12 cellular contexts compared by ENCODE assay signal in the genomic region with DNA sequence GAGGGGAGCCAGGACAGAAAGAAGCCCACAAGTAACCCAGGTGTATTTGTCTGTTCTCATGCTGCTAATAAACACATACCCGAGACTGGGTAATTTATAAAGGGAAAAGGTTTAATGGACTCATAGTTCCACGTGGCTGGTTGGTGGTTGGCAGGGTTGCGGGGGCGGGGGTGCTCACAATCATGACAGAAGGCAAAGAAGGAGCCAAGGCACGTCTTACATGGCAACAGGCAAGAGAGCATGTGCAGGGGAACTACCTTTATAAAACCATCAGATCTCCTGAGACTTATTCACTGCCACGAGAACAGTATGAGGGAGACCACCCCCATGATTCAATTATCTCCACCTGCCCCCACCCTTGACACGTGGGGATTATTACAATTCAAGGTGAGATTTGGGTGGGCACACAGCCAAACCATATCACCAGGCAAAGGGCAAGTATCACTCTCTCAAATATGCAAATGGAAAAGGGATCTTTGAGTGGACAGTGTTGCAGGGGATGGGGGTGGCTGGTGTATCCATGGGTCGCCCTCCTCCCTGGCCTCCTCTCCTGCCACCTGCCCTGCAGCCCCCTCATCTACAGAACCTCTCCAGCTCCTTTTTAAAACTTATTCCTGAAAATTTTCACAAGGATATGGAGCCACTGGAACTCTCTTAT. TPM values are rescaled to one million over a fixed set of nuclear protein-coding genes. Genes with fewer than 3 reads are reported as not detected.
DNase-seq lines count a peak whose midpoint lies in the region; ATAC-seq and TF ChIP-seq lines count a peak whose summit lies in the region.
"Not testable (repeated sequence)": the region's sequence is repeated elsewhere in the genome, so short reads cannot be mapped to it uniquely, and the experiment has no call there.
"Had no signal": no experiment of that assay in that cellular context is flagged by ENCODE, and none has a peak within 500 bp of the region (broad histone marks: within the 10 kb centered on the region; RNA-seq: fewer than 3 reads in every experiment).

No MANE protein-coding gene starts in this region.

- DNase-seq in DMS 273 (lab: John Stamatoyannopoulos, UW; ENCODE audit: unreplicated experiment) = peak; percentile 71
- not testable (repeated sequence) for DNase-seq in T-helper 2 cell treated with Interferon-gamma antibody and Interleukin-4, amounts not matched to agents 5 μg/mL and 100 μg/mL, for 36 hours (ENCODE audit: low spot score); activated CD4-positive, alpha-beta memory T cell treated with anti-CD3 and anti-CD28 coated beads, Interleukin-2, amount 10 ng/mL, durations not matched to agents 7 days and 5 days; natural killer cell
- DNase-seq in activated naive CD4-positive, alpha-beta T cell treated with anti-CD3 and anti-CD28 coated beads for 36 hours = peak; percentile 53
- peak; percentile 18 for DNase-seq in stimulated activated CD4-positive, alpha-beta T cell treated with anti-CD3 and anti-CD28 coated beads, Interleukin-4, amount 100 ng/mL, for 1 hour

- H3K9me3 Mint-ChIP-seq in T-helper 2 cell treated with Interferon-gamma antibody and Interleukin-4, amounts not matched to agents 5 μg/mL and 100 μg/mL, for 36 hours; activated CD4-positive, alpha-beta memory T cell treated with anti-CD3 and anti-CD28 coated beads, Interleukin-2, amount 10 ng/mL, durations not matched to agents 7 days and 5 days; activated naive CD4-positive, alpha-beta T cell treated with anti-CD3 and anti-CD28 coated beads for 36 hours; brain; natural killer cell: not testable (repeated sequence)

- not testable (repeated sequence) for H3K4me3 Mint-ChIP-seq in T-helper 2 cell treated with Interferon-gamma antibody and Interleukin-4, amounts not matched to agents 5 μg/mL and 100 μg/mL, for 36 hours; activated CD4-positive, alpha-beta memory T cell treated with anti-CD3 and anti-CD28 coated beads, Interleukin-2, amount 10 ng/mL, durations not matched to agents 7 days and 5 days; activated naive CD4-positive, alpha-beta T cell treated with anti-CD3 and anti-CD28 coated beads for 36 hours; brain; natural killer cell

- H3K4me1 Mint-ChIP-seq in T-helper 2 cell treated with Interferon-gamma antibody and Interleukin-4, amounts not matched to agents 5 μg/mL and 100 μg/mL, for 36 hours (ENCODE audit: low read depth); activated CD4-positive, alpha-beta memory T cell treated with anti-CD3 and anti-CD28 coated beads, Interleukin-2, amount 10 ng/mL, durations not matched to agents 7 days and 5 days: not testable (repeated sequence)
- peaks cover 28% of the 10 kb centered on the region for H3K4me1 Mint-ChIP-seq in activated naive CD4-positive, alpha-beta T cell treated with anti-CD3 and anti-CD28 coated beads for 36 hours (ENCODE audit: low read depth)
- H3K4me1 Mint-ChIP-seq in brain = peaks cover 33% of the 10 kb centered on the region
- H3K4me1 Mint-ChIP-seq in natural killer cell = peaks cover 27 to 41% of the 10 kb centered on the region in 2 donors

- intact Hi-C loops in activated naive CD4-positive, alpha-beta T cell treated with anti-CD3 and anti-CD28 coated beads for 36 hours (cut with micrococcal nuclease); natural killer cell (cut with micrococcal nuclease): not testable (repeated sequence)

- H3K27me3 Mint-ChIP-seq in T-helper 2 cell treated with Interferon-gamma antibody and Interleukin-4, amounts not matched to agents 5 μg/mL and 100 μg/mL, for 36 hours (ENCODE audit: low read depth); activated CD4-positive, alpha-beta memory T cell treated with anti-CD3 and anti-CD28 coated beads, Interleukin-2, amount 10 ng/mL, durations not matched to agents 7 days and 5 days; activated naive CD4-positive, alpha-beta T cell treated with anti-CD3 and anti-CD28 coated beads for 36 hours (ENCODE audit: low read depth); brain; natural killer cell (ENCODE audit: low read depth in 2 of 2): not testable (repeated sequence)

- POLR2A ChIA-PET in activated CD4-positive, alpha-beta memory T cell treated with anti-CD3 and anti-CD28 coated beads, Interleukin-2, amount 10 ng/mL, durations not matched to agents 7 days and 5 days (lab: Charles Lee) = interaction anchor here (1.5 kb wide), 1 partner anchor 13 kb away, joined by 7 read pairs; no protein-coding TSS in a partner anchor

- CTCF ChIA-PET in activated CD4-positive, alpha-beta memory T cell treated with anti-CD3 and anti-CD28 coated beads, Interleukin-2, amount 10 ng/mL, durations not matched to agents 7 days and 5 days (lab: Charles Lee); activated naive CD4-positive, alpha-beta T cell treated with anti-CD3 and anti-CD28 coated beads for 36 hours (lab: Charles Lee): not testable (repeated sequence)

- peak overlapping the region; percentile 45 for H3K27ac Mint-ChIP-seq in T-helper 2 cell treated with Interferon-gamma antibody and Interleukin-4, amounts not matched to agents 5 μg/mL and 100 μg/mL, for 36 hours
- peak overlapping the region; percentile 49 for H3K27ac Mint-ChIP-seq in activated CD4-positive, alpha-beta memory T cell treated with anti-CD3 and anti-CD28 coated beads, Interleukin-2, amount 10 ng/mL, durations not matched to agents 7 days and 5 days
- H3K27ac Mint-ChIP-seq in activated naive CD4-positive, alpha-beta T cell treated with anti-CD3 and anti-CD28 coated beads for 36 hours = peak overlapping the region; percentile 56
- H3K27ac Mint-ChIP-seq in brain (peak overlapping the region; percentile 41 to 84 (median 56)), natural killer cell (peak overlapping the region; percentile 80 to 81)

- peaks cover 30% of the 10 kb centered on the region for H3K36me3 Mint-ChIP-seq in T-helper 2 cell treated with Interferon-gamma antibody and Interleukin-4, amounts not matched to agents 5 μg/mL and 100 μg/mL, for 36 hours (ENCODE audit: low read depth)
- H3K36me3 Mint-ChIP-seq in activated CD4-positive, alpha-beta memory T cell treated with anti-CD3 and anti-CD28 coated beads, Interleukin-2, amount 10 ng/mL, durations not matched to agents 7 days and 5 days (ENCODE audit: low read depth) = peaks cover 40% of the 10 kb centered on the region
- H3K36me3 Mint-ChIP-seq in activated naive CD4-positive, alpha-beta T cell treated with anti-CD3 and anti-CD28 coated beads for 36 hours (ENCODE audit: low read depth) = peaks cover 33% of the 10 kb centered on the region
- H3K36me3 Mint-ChIP-seq in brain = peaks cover 43% of the 10 kb centered on the region
- not testable (repeated sequence) for H3K36me3 Mint-ChIP-seq in natural killer cell

- not testable (repeated sequence) for TF ChIP-seq CTCF in brain (conservative IDR thresholded peaks at IDR 0.05); natural killer cell (IDR thresholded peaks at IDR 0.05)

- not testable (repeated sequence) for ATAC-seq in natural killer cell

RNA-seq across cellular contexts. Expression of gene PVRIG, which starts 15.0 kb away (rescaled TPM):
- total RNA-seq in activated CD4-positive, alpha-beta memory T cell treated with anti-CD3 and anti-CD28 coated beads, Interleukin-2, amount 10 ng/mL, durations not matched to agents 7 days and 5 days = 10 to 100 TPM; 70.5 to 71.8 TPM
- 10 to 100 TPM; 22.7 to 22.8 TPM for total RNA-seq in activated naive CD4-positive, alpha-beta T cell treated with anti-CD3 and anti-CD28 coated beads for 36 hours
- 0.22 TPM for polyA plus RNA-seq in brain (ENCODE audit: insufficient read depth, low read depth, low replicate concordance)
- 10 to 100 TPM; 45.6 to 84.1 (median 52.9) TPM for total RNA-seq in natural killer cell
- total RNA-seq: G401, H7, M059J, RPMI7951 had no signal

RNA-seq across cellular contexts. Expression of gene STAG3, which starts 57.1 kb away (rescaled TPM):
- total RNA-seq in activated CD4-positive, alpha-beta memory T cell treated with anti-CD3 and anti-CD28 coated beads, Interleukin-2, amount 10 ng/mL, durations not matched to agents 7 days and 5 days = 10 to 100 TPM; 12.9 to 13.1 TPM
- total RNA-seq in activated naive CD4-positive, alpha-beta T cell treated with anti-CD3 and anti-CD28 coated beads for 36 hours = 10 to 100 TPM; 38.4 to 41.0 TPM
- polyA plus RNA-seq in brain (ENCODE audit: insufficient read depth, low read depth, low replicate concordance) = 8.9 TPM
- total RNA-seq in natural killer cell = 1 to 10 TPM; 5.0 to 5.6 (median 5.5) TPM

RNA-seq across cellular contexts. Expression of gene GPC2, which starts 57.6 kb away (rescaled TPM):
- 1 to 10 TPM; 3.8 to 4.8 TPM for total RNA-seq in activated CD4-positive, alpha-beta memory T cell treated with anti-CD3 and anti-CD28 coated beads, Interleukin-2, amount 10 ng/mL, durations not matched to agents 7 days and 5 days
- total RNA-seq in activated naive CD4-positive, alpha-beta T cell treated with anti-CD3 and anti-CD28 coated beads for 36 hours = 1 to 10 TPM; 7.6 to 9.5 TPM
- polyA plus RNA-seq in brain (ENCODE audit: insufficient read depth, low read depth, low replicate concordance) = 38.8 TPM
- total RNA-seq in natural killer cell = 1 to 10 TPM; 1.9 to 2.4 (median 2.3) TPM
- polyA plus RNA-seq: CD14-positive monocyte had no signal
